2 cellular contexts compared by ENCODE assay signal in the genomic region with DNA sequence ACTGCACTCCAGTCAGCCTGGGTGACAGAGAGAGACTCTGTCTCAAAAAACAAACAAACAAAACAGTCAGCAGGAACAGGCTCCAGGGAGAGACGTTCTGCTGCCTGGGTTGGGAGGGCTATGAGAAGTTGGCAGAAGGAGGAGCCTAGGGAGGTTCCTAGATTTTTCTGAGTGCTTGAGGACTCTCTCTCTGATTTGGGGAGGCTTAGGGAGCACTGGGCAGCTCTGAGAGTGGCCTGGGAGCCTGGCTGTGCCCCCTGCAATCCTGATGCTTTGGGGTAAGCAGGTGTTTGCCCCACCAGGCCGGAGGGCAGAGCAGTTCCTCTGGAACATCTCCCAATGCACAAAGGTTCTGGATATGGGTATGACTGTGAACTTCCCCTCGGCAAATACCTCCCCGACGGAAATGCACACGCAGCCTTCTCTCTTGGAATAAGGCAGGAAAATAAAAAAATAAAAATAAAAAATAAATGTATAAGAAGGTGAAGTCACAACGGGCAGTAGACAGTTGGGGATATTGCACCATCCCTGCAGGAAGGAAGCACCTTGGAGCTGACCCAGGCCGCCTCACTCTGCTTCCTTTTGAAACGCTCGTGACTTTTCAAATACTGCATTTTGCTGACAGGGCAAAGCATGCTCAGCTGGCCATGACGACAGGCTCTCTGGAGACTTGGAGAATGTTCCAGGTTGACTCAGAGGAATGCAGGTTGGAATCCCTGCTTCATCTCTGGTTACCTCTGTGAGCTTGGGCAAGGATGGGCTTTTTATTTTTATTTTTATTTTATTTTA.
TF ChIP-seq lines count a peak whose summit lies in the region.

No MANE protein-coding gene starts in this region.

TF ChIP-seq in A549, 52 proteins besides CTCF, POLR2A, EP300 and RAD21:
- TF ChIP-seq MAFK (IDR thresholded peaks at IDR 0.05; ENCODE audit: partially characterized antibody) (peak; percentile 91), ZNF302 (CRISPR knock-in tag; IDR thresholded peaks at IDR 0.05) (no peak)

TF ChIP-seq in H1, 55 proteins besides CTCF, POLR2A, EP300 and RAD21:
- no peak for TF ChIP-seq ZNF274 (IDR thresholded peaks at IDR 0.05; ENCODE audit: borderline replicate concordance, extremely low read depth, low read length)
- 0 out of 2 replicates have a peak, but pooled peaks have one; percentile 25 for TF ChIP-seq MAFK (IDR thresholded peaks at IDR 0.05; ENCODE audit: low read depth, low read length)
